Comparison of ENCODE assay signal across 1 cellular context in genomic region chr12:102421801-102422583, GRCh38.
A peak's percentile ranks its signal among the peaks of the same experiment; 100 is the strongest.
TF ChIP-seq lines count a peak whose summit lies in the region.

No MANE protein-coding gene starts in this region.

TF ChIP-seq in K562, 482 proteins besides CTCF, POLR2A, EP300 and RAD21 (continued from another document and continues in another):
- TF ChIP-seq TCF7 (IDR thresholded peaks at IDR 0.05; ENCODE audit: borderline replicate concordance) (no peak), BRD9 (IDR thresholded peaks at IDR 0.05; ENCODE audit: low read depth, partially characterized antibody) (no peak), ZKSCAN8 (CRISPR knock-in tag; IDR thresholded peaks at IDR 0.05) (no peak), PKNOX1 (IDR thresholded peaks at IDR 0.05) (no peak), ZNF830 (CRISPR knock-in tag; IDR thresholded peaks at IDR 0.05) (no peak), TSC22D4 (tag; IDR thresholded peaks at IDR 0.05) (no peak), ZNF75A (CRISPR knock-in tag; IDR thresholded peaks at IDR 0.05) (no peak), PHB2 (IDR thresholded peaks at IDR 0.05; ENCODE audit: low read depth) (no peak), LARP7 (IDR thresholded peaks at IDR 0.05) (no peak), VEZF1 (CRISPR knock-in tag; IDR thresholded peaks at IDR 0.05) (no peak), TRIM24 (IDR thresholded peaks at IDR 0.05) (0 out of 4 replicates have a peak, but pooled peaks of 1 of the 2 experiments have one; percentile 9), SETDB1 (IDR thresholded peaks at IDR 0.05; ENCODE audit: low read length) (no peak), ZNF384 (IDR thresholded peaks at IDR 0.05; ENCODE audit: low read depth, low read length) (0 out of 2 replicates have a peak, but pooled peaks have one; percentile 26), FOXK1 (CRISPR knock-in tag; IDR thresholded peaks at IDR 0.05; ENCODE audit: borderline replicate concordance) (no peak), HLTF (IDR thresholded peaks at IDR 0.05) (no peak), ELF2 (CRISPR knock-in tag; IDR thresholded peaks at IDR 0.05) (no peak), PREB (CRISPR knock-in tag; IDR thresholded peaks at IDR 0.05) (no peak), ZNF551 (CRISPR knock-in tag; IDR thresholded peaks at IDR 0.05) (no peak), CHD7 (IDR thresholded peaks at IDR 0.05; ENCODE audit: low read depth, low read length) (no peak), C11orf30 (IDR thresholded peaks at IDR 0.05; ENCODE audit: low read depth) (peak; percentile 54), CREB3 (tag; conservative IDR thresholded peaks at IDR 0.05; ENCODE audit: low read depth) (no peak), ZNF639 (CRISPR knock-in tag; conservative IDR thresholded peaks at IDR 0.05 in 1 of 2, IDR thresholded peaks at IDR 0.05 in 1 of 2) (0 out of 4 replicates have a peak, but pooled peaks of 1 of the 2 experiments have one; percentile 2), ZEB2 (IDR thresholded peaks at IDR 0.05) (no peak), ELF1 (tag; IDR thresholded peaks at IDR 0.05) (no peak), MEIS2 (IDR thresholded peaks at IDR 0.05; ENCODE audit: partially characterized antibody) (no peak), KLF16 (IDR thresholded peaks at IDR 0.05) (no peak), E2F3 (CRISPR knock-in tag; IDR thresholded peaks at IDR 0.05) (no peak), SMARCC2 (IDR thresholded peaks at IDR 0.05; ENCODE audit: low read depth) (no peak), ELF4 (CRISPR knock-in tag; IDR thresholded peaks at IDR 0.05) (no peak), TRIM25 (IDR thresholded peaks at IDR 0.05; ENCODE audit: borderline replicate concordance) (no peak), HDAC6 (IDR thresholded peaks at IDR 0.05; ENCODE audit: low read depth, low read length) (no peak), ELK3 (CRISPR knock-in tag; IDR thresholded peaks at IDR 0.05) (no peak), MAFF (IDR thresholded peaks at IDR 0.05; ENCODE audit: low read length) (no peak; the same call in 1 of the 2 replicates), PBX2 (CRISPR knock-in tag; IDR thresholded peaks at IDR 0.05; ENCODE audit: low read depth) (no peak), PBX2 (tag; conservative IDR thresholded peaks at IDR 0.05; ENCODE audit: low read depth) (no peak), MXI1 (IDR thresholded peaks at IDR 0.05; ENCODE audit: low read depth, low read length) (no peak)
